10 cellular contexts compared by ENCODE assay signal in genomic region chr15:66908503-66909095, GRCh38.
DNase-seq lines count a peak whose midpoint lies in the region; ATAC-seq and TF ChIP-seq lines count a peak whose summit lies in the region.
"Had no signal": no experiment of that assay in that cellular context is flagged by ENCODE, and none has a peak within 500 bp of the region (broad histone marks: within the 10 kb centered on the region; RNA-seq: fewer than 3 reads in every experiment).

No MANE protein-coding gene starts in this region.

- H3K9me3 ChIP-seq in lower lobe of right lung (no peaks in the 10 kb centered on the region), stomach (no peaks in the 10 kb centered on the region)
- no peaks in the 10 kb centered on the region for H3K9me3 ChIP-seq in CD8-positive, alpha-beta memory T cell (ENCODE audit: low read length)

- peaks cover 2% of the 10 kb centered on the region for H3K27me3 Mint-ChIP-seq in activated CD8-positive, alpha-beta T cell treated with anti-CD3 and anti-CD28 coated beads for 36 hours
- H3K27me3 Mint-ChIP-seq in CD8-positive, alpha-beta memory T cell, result peaks cover 13 to 27% of the 10 kb centered on the region in 2 donors

- H3K27ac Mint-ChIP-seq in activated CD8-positive, alpha-beta T cell treated with anti-CD3 and anti-CD28 coated beads for 36 hours, result no peak overlapping the region
- H3K27ac Mint-ChIP-seq in CD8-positive, alpha-beta memory T cell, result peak overlapping the region in 1 of 8 donors; percentile 71

- H3K27me3 ChIP-seq in lower lobe of right lung (ENCODE audit: low read depth) (no peaks in the 10 kb centered on the region), stomach (no peaks in the 10 kb centered on the region)
- no peaks in the 10 kb centered on the region for H3K27me3 ChIP-seq in CD8-positive, alpha-beta memory T cell (ENCODE audit: insufficient read depth, low read length, poor library complexity, severe bottlenecking)

- DNase-seq in Kasumi-1 (lab: John Stamatoyannopoulos, UW) (peak; percentile 61 to 68), lower lobe of right lung (no peak), stomach (no peak), NCI-H1930 (lab: John Stamatoyannopoulos, UW) (no peak)
- DNase-seq in activated CD8-positive, alpha-beta T cell treated with anti-CD3 and anti-CD28 coated beads for 36 hours, result no peak
- no peak for DNase-seq in CD8-positive, alpha-beta memory T cell
- DNase-seq: activated naive CD4-positive, alpha-beta T cell treated with Interleukin-2 at 50 U/mL for 16 hours; cortex of kidney; small intestine had no signal

- CTCF ChIA-PET in activated CD8-positive, alpha-beta T cell treated with anti-CD3 and anti-CD28 coated beads for 36 hours (lab: Charles Lee), result interaction anchor here (1.3 to 1.4 kb wide), 2 partner anchors 9 to 13 kb away, joined by 4 to 5 read pairs; no protein-coding TSS in a partner anchor
- CTCF ChIA-PET in CD8-positive, alpha-beta memory T cell (lab: Charles Lee), result interaction anchor here (0.8 to 1.2 kb wide), 2 partner anchors 9 to 13 kb away, joined by 3 to 4 read pairs; no protein-coding TSS in a partner anchor

- WGBS in stomach, 5 donors, result 34 to 51% (median 43%) methylated on average over 5 of the region's 5 CpGs

- H3K4me3 Mint-ChIP-seq in activated CD8-positive, alpha-beta T cell treated with anti-CD3 and anti-CD28 coated beads for 36 hours, result no peak overlapping the region
- H3K4me3 Mint-ChIP-seq in CD8-positive, alpha-beta memory T cell, result no peak overlapping the region

- peak overlapping the region; percentile 53 for H3K27ac ChIP-seq in lower lobe of right lung
- peak overlapping the region in 4 of 5 donors; percentile 35 to 66 (median 52) for H3K27ac ChIP-seq in stomach
- no peak overlapping the region for H3K27ac ChIP-seq in CD8-positive, alpha-beta memory T cell (ENCODE audit: low read depth, low read length)

- intact Hi-C loops in activated CD8-positive, alpha-beta T cell treated with anti-CD3 and anti-CD28 coated beads for 36 hours (cut with micrococcal nuclease), result no loop called here
- intact Hi-C loops in lower lobe of right lung (cut with DNase I), result no loop called here
- intact Hi-C loops in stomach (cut with DNase I; ENCODE audit: low total_unique reads), result no loop called here

- no peak for TF ChIP-seq CTCF in activated CD8-positive, alpha-beta T cell treated with anti-CD3 and anti-CD28 coated beads for 36 hours (IDR thresholded peaks at IDR 0.05)
- TF ChIP-seq CTCF in lower lobe of right lung (IDR thresholded peaks at IDR 0.05) (no peak), stomach (IDR thresholded peaks at IDR 0.05) (no peak)

- POLR2A ChIA-PET in activated CD8-positive, alpha-beta T cell treated with anti-CD3 and anti-CD28 coated beads for 36 hours (lab: Charles Lee), result no interaction called here
- POLR2A ChIA-PET in CD8-positive, alpha-beta memory T cell (lab: Charles Lee), result no interaction called here

- no peaks in the 10 kb centered on the region for H3K36me3 Mint-ChIP-seq in activated CD8-positive, alpha-beta T cell treated with anti-CD3 and anti-CD28 coated beads for 36 hours (ENCODE audit: low read depth)
- peaks cover 0 to 1% (median 0%) of the 10 kb centered on the region in 3 donors for H3K36me3 Mint-ChIP-seq in CD8-positive, alpha-beta memory T cell

- H3K36me3 ChIP-seq in lower lobe of right lung, result no peaks in the 10 kb centered on the region
- no peaks in the 10 kb centered on the region for H3K36me3 ChIP-seq in stomach
- no peaks in the 10 kb centered on the region for H3K36me3 ChIP-seq in CD8-positive, alpha-beta memory T cell (ENCODE audit: insufficient read depth, low read length)

- TF ChIP-seq EP300 in stomach (IDR thresholded peaks at IDR 0.05), result no peak

- H3K4me3 ChIP-seq in lower lobe of right lung, result no peak overlapping the region
- H3K4me3 ChIP-seq in stomach, result no peak overlapping the region
- no peak overlapping the region for H3K4me3 ChIP-seq in CD8-positive, alpha-beta memory T cell (ENCODE audit: low read length)

- TF ChIP-seq POLR2A in stomach (IDR thresholded peaks at IDR 0.05), result no peak

- peaks cover 2% of the 10 kb centered on the region for H3K9me3 Mint-ChIP-seq in activated CD8-positive, alpha-beta T cell treated with anti-CD3 and anti-CD28 coated beads for 36 hours
- H3K9me3 Mint-ChIP-seq in CD8-positive, alpha-beta memory T cell, result peaks cover 0 to 3% (median 0%) of the 10 kb centered on the region in 5 donors

- H3K4me1 ChIP-seq in lower lobe of right lung (peaks cover 23% of the 10 kb centered on the region), stomach (peaks cover 12 to 32% (median 14%) of the 10 kb centered on the region in 4 donors)
- peaks cover 18% of the 10 kb centered on the region for H3K4me1 ChIP-seq in CD8-positive, alpha-beta memory T cell (ENCODE audit: insufficient read depth, low read length)

- H3K4me1 Mint-ChIP-seq in activated CD8-positive, alpha-beta T cell treated with anti-CD3 and anti-CD28 coated beads for 36 hours (ENCODE audit: low read depth), result peaks cover 14% of the 10 kb centered on the region
- peaks cover 7 to 19% (median 14%) of the 10 kb centered on the region in 3 donors for H3K4me1 Mint-ChIP-seq in CD8-positive, alpha-beta memory T cell

- peak; percentile 35 for ATAC-seq in activated CD8-positive, alpha-beta T cell treated with anti-CD3 and anti-CD28 coated beads for 36 hours
- no peak for ATAC-seq in lower lobe of right lung
- ATAC-seq in GM21737 (IDR thresholded peaks at IDR 0.05; ENCODE audit: unreplicated experiment), result no peak

Comparison
In these comparisons a context has a peak if more than half of its experiments do, and no peak if none do; other contexts are left out.
1. DNase-seq: peak in Kasumi-1 (2 of 2); none in activated CD8-positive, alpha-beta T cell treated with anti-CD3 and anti-CD28 coated beads for 36 hours (single experiment), lower lobe of right lung (single experiment), stomach (single experiment), NCI-H1930 (0 of 2) and CD8-positive, alpha-beta memory T cell (0 of 5).